9 cellular contexts compared by ENCODE assay signal in genomic region chr7:151228024-151228866, GRCh38. TPM values are rescaled to one million over a fixed set of nuclear protein-coding genes. Genes with fewer than 3 reads are reported as not detected.
DNase-seq lines count a peak whose midpoint lies in the region; ATAC-seq, FAIRE-seq and TF ChIP-seq lines count a peak whose summit lies in the region.
"Had no signal": no experiment of that assay in that cellular context is flagged by ENCODE, and none has a peak within 500 bp of the region (broad histone marks: within the 10 kb centered on the region; RNA-seq: fewer than 3 reads in every experiment).

No MANE protein-coding gene starts in this region.

- peak; percentile 73 for FAIRE-seq in K562 (lab: Jason Lieb, UNC)
- FAIRE-seq in frontal cortex (lab: Jason Lieb, UNC), result no peak

- ATAC-seq in K562, result 0 out of 3 replicates have a peak, but pooled peaks have one; percentile 3

- peak overlapping the region; percentile 100 for H3K4me3 Mint-ChIP-seq in activated naive CD4-positive, alpha-beta T cell treated with anti-CD3 and anti-CD28 coated beads, Interleukin-2, amount 50 U/mL, for 24 hours
- H3K4me3 Mint-ChIP-seq in mesothelial cell of epicardium, result peak overlapping the region; percentile 98

- H3K9me1 ChIP-seq in K562 (ENCODE audit: control insufficient read depth, insufficient read depth, low read length), result peaks cover 6% of the 10 kb centered on the region

- H4K20me1 ChIP-seq in K562 (replicated peaks; ENCODE audit: control insufficient read depth, insufficient read depth, low read length), result 0 out of 2 replicates have a peak, but pooled peaks cover 2% of the 10 kb centered on the region

- no peaks in the 10 kb centered on the region for H3K27me3 Mint-ChIP-seq in activated naive CD4-positive, alpha-beta T cell treated with anti-CD3 and anti-CD28 coated beads, Interleukin-2, amount 50 U/mL, for 24 hours
- H3K27me3 Mint-ChIP-seq in mesothelial cell of epicardium (ENCODE audit: low read depth), result no peaks in the 10 kb centered on the region

- H3K4me1 Mint-ChIP-seq in activated naive CD4-positive, alpha-beta T cell treated with anti-CD3 and anti-CD28 coated beads, Interleukin-2, amount 50 U/mL, for 24 hours, result peaks cover 57% of the 10 kb centered on the region
- H3K4me1 Mint-ChIP-seq in mesothelial cell of epicardium, result peaks cover 46% of the 10 kb centered on the region

- H3K79me2 ChIP-seq in K562 (ENCODE audit: control insufficient read depth, insufficient read depth, low read length), result peaks cover 34% of the 10 kb centered on the region

- BruUV-seq in K562 (replicated peaks; lab: Mats Ljungman, UMichigan), result no TSS peak

- peaks cover 28% of the 10 kb centered on the region for H3K36me3 Mint-ChIP-seq in activated naive CD4-positive, alpha-beta T cell treated with anti-CD3 and anti-CD28 coated beads, Interleukin-2, amount 50 U/mL, for 24 hours
- H3K36me3 Mint-ChIP-seq in mesothelial cell of epicardium, result peaks cover 15% of the 10 kb centered on the region

- TF ChIP-seq POLR2A in K562 (conservative IDR thresholded peaks at IDR 0.05), result no peak

- H2AFZ ChIP-seq in K562 (ENCODE audit: low read depth, low read length), result peak overlapping the region; percentile 96

- TF ChIP-seq CTCF in K562 (IDR thresholded peaks at IDR 0.05 in 2 of 3, conservative IDR thresholded peaks at IDR 0.05 in 1 of 3; ENCODE audit: insufficient read depth in 2 of 3, low read depth in 1 of 3, low read length in 3 of 3), result no peak
- TF ChIP-seq CTCF in mesothelial cell of epicardium (IDR thresholded peaks at IDR 0.05; ENCODE audit: unreplicated experiment), result no peak

- H3K27ac ChIP-seq in K562 (ENCODE audit: extremely low read depth, low read depth, low read length), result peak overlapping the region; percentile 62
- no peak overlapping the region for H3K27ac ChIP-seq in urinary bladder (ENCODE audit: low read depth)
- H3K27ac ChIP-seq: foreskin keratinocyte had no signal

- TF ChIP-seq RAD21 in K562 (CRISPR knock-in tag; conservative IDR thresholded peaks at IDR 0.05 in 1 of 2, IDR thresholded peaks at IDR 0.05 in 1 of 2), result no peak

- peak; percentile 56 for TF ChIP-seq EP300 in K562 (IDR thresholded peaks at IDR 0.05; ENCODE audit: low read length)

- DNase-seq in activated naive CD4-positive, alpha-beta T cell treated with anti-CD3 and anti-CD28 coated beads, Interleukin-2, amount 50 U/mL, for 16 hours, result no peak
- DNase-seq in K562 (ENCODE audit: extremely low read depth in 1 of 4, low spot score in 3 of 4) (peak in 1 of 4 experiments; percentile 76), mesothelial cell of epicardium (ENCODE audit: low spot score in 2 of 2, unreplicated experiment in 2 of 2) (no peak), GM19238 (ENCODE audit: insufficient read length, low spot score) (no peak), COR-L47 (lab: John Stamatoyannopoulos, UW) (no peak), frontal cortex (ENCODE audit: low spot score in 2 of 2) (no peak)
- DNase-seq: foreskin keratinocyte had no signal

- 18% methylated on average over 10 of the region's 10 CpGs for WGBS in K562 (ENCODE audit: insufficient coverage, low coverage, missing lambda C conversion rate)
- WGBS in urinary bladder, result 69% methylated on average over 10 of the region's 10 CpGs

- no peaks in the 10 kb centered on the region for H3K27me3 ChIP-seq in K562 (ENCODE audit: control insufficient read depth in 2 of 2, insufficient read depth in 2 of 2, low read length in 2 of 2)
- H3K27me3 ChIP-seq: foreskin keratinocyte had no signal

- POLR2A ChIA-PET in K562 (lab: Yijun Ruan, JAX), result interaction anchor here (0.6 to 3.6 kb wide), 7 partner anchors 10 to 817 kb away, joined by 3 to 36 read pairs (median 4); no protein-coding TSS in a partner anchor

- peak overlapping the region; percentile 71 for H3K27ac Mint-ChIP-seq in activated naive CD4-positive, alpha-beta T cell treated with anti-CD3 and anti-CD28 coated beads, Interleukin-2, amount 50 U/mL, for 24 hours
- peak overlapping the region; percentile 99 for H3K27ac Mint-ChIP-seq in mesothelial cell of epicardium

- H3K4me1 ChIP-seq in K562 (replicated peaks in 1 of 2; ENCODE audit: control insufficient read depth in 2 of 2, insufficient read depth in 2 of 2, low read length in 2 of 2) (peaks cover 27 to 37% of the 10 kb centered on the region in 2 experiments; a peak in 4 of 5 replicates), urinary bladder (ENCODE audit: insufficient read depth) (no peaks in the 10 kb centered on the region)
- H3K4me1 ChIP-seq: foreskin keratinocyte had no signal

- intact Hi-C loops in K562 (cut with micrococcal nuclease), result no loop called here

- H3K4me3 ChIP-seq in K562 (peak overlapping the region; percentile 82), urinary bladder (ENCODE audit: low read depth, low read length) (peak overlapping the region; percentile 43)

- H3K9me3 Mint-ChIP-seq in activated naive CD4-positive, alpha-beta T cell treated with anti-CD3 and anti-CD28 coated beads, Interleukin-2, amount 50 U/mL, for 24 hours, result no peaks in the 10 kb centered on the region
- H3K9me3 Mint-ChIP-seq in mesothelial cell of epicardium, result no peaks in the 10 kb centered on the region

- no peaks in the 10 kb centered on the region for H3K9me3 ChIP-seq in K562 (replicated peaks; ENCODE audit: control insufficient read depth, insufficient read depth, low read depth, low read length)

- in situ Hi-C loops in K562 (cut with MboI), result no loop called here

- H3K36me3 ChIP-seq in K562 (ENCODE audit: control insufficient read depth, insufficient read depth, low read length) (peaks cover 31% of the 10 kb centered on the region), urinary bladder (ENCODE audit: insufficient read depth) (no peaks in the 10 kb centered on the region)

- H3K4me2 ChIP-seq in K562 (ENCODE audit: insufficient read depth, low read length), result peak overlapping the region; percentile 92

- CTCF ChIA-PET in K562 (lab: Yijun Ruan, JAX; ENCODE audit: low intra/inter-chr PET ratio), result interaction anchor here (0.7 kb wide), 1 partner anchor 11 kb away, joined by 3 read pairs; no protein-coding TSS in a partner anchor

- peak overlapping the region; percentile 62 to 89; a peak in 3 of 4 replicates for H3K9ac ChIP-seq in K562 (ENCODE audit: insufficient read depth in 1 of 2, low read depth in 2 of 2, low read length in 2 of 2)

RNA-seq across cellular contexts. Expression of gene ABCF2, which starts 1.2 kb away (rescaled TPM):
- 65.4 and 103 TPM in 2 replicates for total RNA-seq in K562 (2011; cell fraction: chromatin; rRNA removed; ENCODE audit: low replicate concordance)
- 49.7 and 54.7 TPM in 2 replicates for total RNA-seq in K562 (2011; cell fraction: nucleolus; rRNA removed)
- 43.1 and 48.4 TPM in 2 replicates for total RNA-seq in K562 (2011; cell fraction: nucleoplasm; rRNA removed)
- 117 and 145 TPM in 2 replicates for total RNA-seq in K562 (2014; rRNA removed)
- total RNA-seq in K562 (2014; rRNA removed; fragmentation: Illumina TruSeq; extraction: Trizol), result 79.5 and 110 TPM in 2 replicates
- 113 TPM in 2 replicates for total RNA-seq in K562 (2015; rRNA removed; fragmentation: Illumina TruSeq; extraction: Trizol)
- total RNA-seq in K562 (2021), result 122 and 129 TPM in 2 replicates
- 43.1 and 62.1 TPM in 2 replicates for polyA plus RNA-seq in K562 (2011; rRNA removed)
- 54.5 and 89.8 TPM in 2 replicates for polyA plus RNA-seq in K562 (2011; cell fraction: cytosol; rRNA removed)
- polyA plus RNA-seq in K562 (2011; cell fraction: nucleus; rRNA removed), result 36.6 and 65.1 TPM in 2 replicates
- 64.0 and 75.1 TPM in 2 replicates for polyA plus RNA-seq in K562 (2012)
- polyA plus RNA-seq in K562 (2014; fragmentation: Illumina TruSeq; extraction: Trizol), result 165 and 177 TPM in 2 replicates
- 100 to 1,000 TPM; 103 to 224 TPM for polyA plus RNA-seq in K562 (2014; fragmentation: Nextera tagmentation; extraction: Ambion mirVana)
- 88.2 and 97.5 TPM in 2 replicates for polyA plus RNA-seq in K562 (2014; rRNA removed)
- 49.7 and 116 TPM in 2 replicates for polyA minus RNA-seq in K562 (2011; rRNA and poly(A)+ RNA removed)
- 23.5 and 52.3 TPM in 2 replicates for polyA minus RNA-seq in K562 (2011; cell fraction: cytosol; rRNA and poly(A)+ RNA removed)
- 17.1 and 26.5 TPM in 2 replicates for polyA minus RNA-seq in K562 (2011; cell fraction: nucleus; rRNA and poly(A)+ RNA removed)
- total RNA-seq in mesothelial cell of epicardium, result 44.9 to 46.2 TPM (median 45.6 TPM) in 3 replicates
- 14.1 TPM for total RNA-seq in urinary bladder
- polyA plus RNA-seq in urinary bladder, result 29.6 TPM
- total RNA-seq in frontal cortex, result 38.3 TPM

RNA-seq across cellular contexts. Expression of gene CHPF2, which starts 4.0 kb away (rescaled TPM):
- 109 and 238 TPM in 2 replicates for total RNA-seq in K562 (2011; cell fraction: chromatin; rRNA removed; ENCODE audit: low replicate concordance)
- total RNA-seq in K562 (2011; cell fraction: nucleolus; rRNA removed), result 182 and 210 TPM in 2 replicates
- total RNA-seq in K562 (2011; cell fraction: nucleoplasm; rRNA removed), result 98.1 and 129 TPM in 2 replicates
- total RNA-seq in K562 (2014; rRNA removed), result 18.8 and 21.4 TPM in 2 replicates
- 6.1 and 7.1 TPM in 2 replicates for total RNA-seq in K562 (2014; rRNA removed; fragmentation: Illumina TruSeq; extraction: Trizol)
- total RNA-seq in K562 (2015; rRNA removed; fragmentation: Illumina TruSeq; extraction: Trizol), result 12.0 and 13.1 TPM in 2 replicates
- total RNA-seq in K562 (2021), result 29.7 and 32.8 TPM in 2 replicates
- polyA plus RNA-seq in K562 (2011; rRNA removed), result 10.5 and 14.3 TPM in 2 replicates
- 10.5 and 18.5 TPM in 2 replicates for polyA plus RNA-seq in K562 (2011; cell fraction: cytosol; rRNA removed)
- polyA plus RNA-seq in K562 (2011; cell fraction: nucleus; rRNA removed), result 112 and 142 TPM in 2 replicates
- polyA plus RNA-seq in K562 (2012), result 13.7 and 35.4 TPM in 2 replicates
- polyA plus RNA-seq in K562 (2014; fragmentation: Illumina TruSeq; extraction: Trizol), result 8.4 and 10.8 TPM in 2 replicates
- under 1 TPM; 0.08 to 0.24 TPM for polyA plus RNA-seq in K562 (2014; fragmentation: Nextera tagmentation; extraction: Ambion mirVana)
- 17.8 and 18.3 TPM in 2 replicates for polyA plus RNA-seq in K562 (2014; rRNA removed)
- 16.5 and 17.8 TPM in 2 replicates for polyA minus RNA-seq in K562 (2011; rRNA and poly(A)+ RNA removed)
- polyA minus RNA-seq in K562 (2011; cell fraction: cytosol; rRNA and poly(A)+ RNA removed), result 16.9 and 19.6 TPM in 2 replicates
- polyA minus RNA-seq in K562 (2011; cell fraction: nucleus; rRNA and poly(A)+ RNA removed), result 86.3 and 114 TPM in 2 replicates
- total RNA-seq in mesothelial cell of epicardium, result 55.1 to 56.5 TPM (median 56.2 TPM) in 3 replicates
- 25.2 TPM for total RNA-seq in urinary bladder
- polyA plus RNA-seq in urinary bladder, result 23.0 TPM
- total RNA-seq in frontal cortex, result 18.3 TPM

RNA-seq across cellular contexts. Expression of gene H2BK1, which starts 18.0 kb away (rescaled TPM):
- total RNA-seq in K562 (2011; cell fraction: chromatin; rRNA removed; ENCODE audit: low replicate concordance), result 1.00 TPM in 1 of 2 replicates, not detected in the other
- 1.6 and 4.0 TPM in 2 replicates for total RNA-seq in K562 (2011; cell fraction: nucleolus; rRNA removed)
- 1.2 TPM in 1 of 2 replicates, not detected in the other for total RNA-seq in K562 (2011; cell fraction: nucleoplasm; rRNA removed)
- total RNA-seq in K562 (2014; rRNA removed) (not detected in 2 replicates), K562 (2014; rRNA removed; fragmentation: Illumina TruSeq; extraction: Trizol) (not detected in 2 replicates), K562 (2015; rRNA removed; fragmentation: Illumina TruSeq; extraction: Trizol) (not detected in 2 replicates), K562 (2021) (not detected in 2 replicates), mesothelial cell of epicardium (not detected in 3 replicates), urinary bladder (not detected), frontal cortex (not detected)
- polyA plus RNA-seq in K562 (2011; rRNA removed) (not detected in 2 replicates), K562 (2014; fragmentation: Illumina TruSeq; extraction: Trizol) (not detected in 2 replicates), K562 (2014; fragmentation: Nextera tagmentation; extraction: Ambion mirVana) (not detected), K562 (2014; rRNA removed) (not detected in 2 replicates), urinary bladder (not detected)
- not detected in 2 replicates for polyA plus RNA-seq in K562 (2011; cell fraction: cytosol; rRNA removed)
- polyA plus RNA-seq in K562 (2011; cell fraction: nucleus; rRNA removed), result 0.53 TPM in 1 of 2 replicates, not detected in the other
- polyA plus RNA-seq in K562 (2012), result not detected in 2 replicates
- not detected in 2 replicates for polyA minus RNA-seq in K562 (2011; rRNA and poly(A)+ RNA removed)
- polyA minus RNA-seq in K562 (2011; cell fraction: cytosol; rRNA and poly(A)+ RNA removed), result not detected in 2 replicates
- polyA minus RNA-seq in K562 (2011; cell fraction: nucleus; rRNA and poly(A)+ RNA removed), result not detected in 2 replicates
- total RNA-seq: foreskin keratinocyte had no signal
- polyA plus RNA-seq: foreskin keratinocyte had no signal

RNA-seq across cellular contexts. Expression of gene SMARCD3, which starts 20.2 kb away (rescaled TPM):
- total RNA-seq in K562 (2011; cell fraction: chromatin; rRNA removed; ENCODE audit: low replicate concordance), result 10.6 and 29.3 TPM in 2 replicates
- total RNA-seq in K562 (2011; cell fraction: nucleolus; rRNA removed), result 11.1 and 13.0 TPM in 2 replicates
- total RNA-seq in K562 (2011; cell fraction: nucleoplasm; rRNA removed), result 9.4 and 19.5 TPM in 2 replicates
- 2.2 and 2.9 TPM in 2 replicates for total RNA-seq in K562 (2014; rRNA removed)
- 1.2 and 1.3 TPM in 2 replicates for total RNA-seq in K562 (2014; rRNA removed; fragmentation: Illumina TruSeq; extraction: Trizol)
- total RNA-seq in K562 (2015; rRNA removed; fragmentation: Illumina TruSeq; extraction: Trizol), result 1.5 and 1.8 TPM in 2 replicates
- total RNA-seq in K562 (2021), result 2.3 and 3.6 TPM in 2 replicates
- 2.7 and 4.6 TPM in 2 replicates for polyA plus RNA-seq in K562 (2011; rRNA removed)
- polyA plus RNA-seq in K562 (2011; cell fraction: cytosol; rRNA removed), result 3.2 and 4.4 TPM in 2 replicates
- 26.3 and 28.4 TPM in 2 replicates for polyA plus RNA-seq in K562 (2011; cell fraction: nucleus; rRNA removed)
- polyA plus RNA-seq in K562 (2012), result 6.9 and 15.2 TPM in 2 replicates
- 1.9 and 2.6 TPM in 2 replicates for polyA plus RNA-seq in K562 (2014; fragmentation: Illumina TruSeq; extraction: Trizol)
- polyA plus RNA-seq in K562 (2014; fragmentation: Nextera tagmentation; extraction: Ambion mirVana), result under 1 TPM; 0.43 to 0.46 TPM
- polyA plus RNA-seq in K562 (2014; rRNA removed), result 2.6 and 3.0 TPM in 2 replicates
- 1.2 and 1.3 TPM in 2 replicates for polyA minus RNA-seq in K562 (2011; rRNA and poly(A)+ RNA removed)
- 1.9 and 2.6 TPM in 2 replicates for polyA minus RNA-seq in K562 (2011; cell fraction: cytosol; rRNA and poly(A)+ RNA removed)
- 3.0 and 3.2 TPM in 2 replicates for polyA minus RNA-seq in K562 (2011; cell fraction: nucleus; rRNA and poly(A)+ RNA removed)
- total RNA-seq in mesothelial cell of epicardium, result 114 to 119 TPM (median 116 TPM) in 3 replicates
- 33.2 TPM for total RNA-seq in urinary bladder
- 47.8 TPM for polyA plus RNA-seq in urinary bladder
- 145 TPM for total RNA-seq in frontal cortex

RNA-seq across cellular contexts. Expression of gene ASB10, which starts 41.2 kb away (rescaled TPM):
- not detected in 2 replicates for total RNA-seq in K562 (2011; cell fraction: chromatin; rRNA removed; ENCODE audit: low replicate concordance)
- not detected in 2 replicates for total RNA-seq in K562 (2011; cell fraction: nucleolus; rRNA removed)
- total RNA-seq in K562 (2011; cell fraction: nucleoplasm; rRNA removed), result not detected in 2 replicates
- not detected in 2 replicates for total RNA-seq in K562 (2014; rRNA removed)
- total RNA-seq in K562 (2014; rRNA removed; fragmentation: Illumina TruSeq; extraction: Trizol), result not detected in 2 replicates
- not detected in 2 replicates for total RNA-seq in K562 (2015; rRNA removed; fragmentation: Illumina TruSeq; extraction: Trizol)
- not detected in 2 replicates for total RNA-seq in K562 (2021)
- not detected in 2 replicates for polyA plus RNA-seq in K562 (2011; rRNA removed)
- not detected in 2 replicates for polyA plus RNA-seq in K562 (2011; cell fraction: cytosol; rRNA removed)
- not detected in 2 replicates for polyA plus RNA-seq in K562 (2011; cell fraction: nucleus; rRNA removed)
- not detected in 2 replicates for polyA plus RNA-seq in K562 (2012)
- not detected in 2 replicates for polyA plus RNA-seq in K562 (2014; fragmentation: Illumina TruSeq; extraction: Trizol)
- not detected for polyA plus RNA-seq in K562 (2014; fragmentation: Nextera tagmentation; extraction: Ambion mirVana)
- not detected in 2 replicates for polyA plus RNA-seq in K562 (2014; rRNA removed)
- polyA minus RNA-seq in K562 (2011; rRNA and poly(A)+ RNA removed), result not detected in 2 replicates
- polyA minus RNA-seq in K562 (2011; cell fraction: cytosol; rRNA and poly(A)+ RNA removed), result not detected in 2 replicates
- polyA minus RNA-seq in K562 (2011; cell fraction: nucleus; rRNA and poly(A)+ RNA removed), result not detected in 2 replicates
- total RNA-seq in mesothelial cell of epicardium, result not detected in 3 replicates
- total RNA-seq in urinary bladder, result not detected
- polyA plus RNA-seq in urinary bladder, result not detected
- total RNA-seq in frontal cortex, result not detected
- total RNA-seq: foreskin keratinocyte had no signal
- polyA plus RNA-seq: foreskin keratinocyte had no signal
